ENCODE assay signal across 8 cellular contexts in genomic region chr3:4302747-4303146, GRCh38. TPM values are rescaled to one million over a fixed set of nuclear protein-coding genes. Genes with fewer than 3 reads are reported as not detected.
A peak's percentile ranks its signal among the peaks of the same experiment; 100 is the strongest.
DNase-seq lines count a peak whose midpoint lies in the region; ATAC-seq and TF ChIP-seq lines count a peak whose summit lies in the region.

No MANE protein-coding gene starts in this region.

- intact Hi-C loops in esophagus squamous epithelium (cut with DNase I): no loop called here

- DNase-seq in GM13976 (ENCODE audit: low spot score): peak; percentile 6
- no peak for DNase-seq in SJCRH30
- no peak for DNase-seq in esophagus squamous epithelium (lab: John Stamatoyannopoulos, UW)
- DNase-seq in NCI-H526 treated with DMSO at 0.1 percent for 48 hours (lab: John Stamatoyannopoulos, UW): no peak

- TF ChIP-seq CTCF in GM13976 (IDR thresholded peaks at IDR 0.05; ENCODE audit: borderline replicate concordance, control extremely low read depth, extremely low read depth, insufficient read depth, missing control alignments) (no peak), esophagus squamous epithelium (IDR thresholded peaks at IDR 0.05) (no peak)

- TF ChIP-seq POLR2A in esophagus squamous epithelium (IDR thresholded peaks at IDR 0.05): no peak

- H3K36me3 ChIP-seq in SJCRH30 (0 out of 2 replicates have a peak, but pooled peaks cover 4% of the 10 kb centered on the region), esophagus squamous epithelium (no peaks in the 10 kb centered on the region), rectal smooth muscle tissue (ENCODE audit: control insufficient read depth, insufficient read depth, low read length) (no peaks in the 10 kb centered on the region)

- H3K9me3 ChIP-seq in SJCRH30 (replicated peaks) (no peaks in the 10 kb centered on the region), esophagus squamous epithelium (no peaks in the 10 kb centered on the region)

- peak overlapping the region; percentile 70 for H3K4me3 ChIP-seq in SJCRH30
- H3K4me3 ChIP-seq in esophagus squamous epithelium: peak overlapping the region; percentile 63 to 83 (median 75)
- H3K4me3 ChIP-seq in rectal smooth muscle tissue (ENCODE audit: low read length): peak overlapping the region; percentile 85

- H3K27ac ChIP-seq in SJCRH30 (peak overlapping the region; percentile 90), esophagus squamous epithelium (peak overlapping the region; percentile 92 to 96 (median 94)), rectal smooth muscle tissue (ENCODE audit: low read depth, low read length) (peak overlapping the region; percentile 93)

- WGBS in esophagus squamous epithelium, 2 donors: 65 to 80% methylated on average over 10 to 11 of the region's 11 CpGs

- ATAC-seq in GM21786 (IDR thresholded peaks at IDR 0.05; ENCODE audit: unreplicated experiment) (no peak), HG02970 (IDR thresholded peaks at IDR 0.05; ENCODE audit: low FRiP score, unreplicated experiment) (no peak), GM18520 (IDR thresholded peaks at IDR 0.05; ENCODE audit: unreplicated experiment) (no peak)

- H3K27me3 ChIP-seq in SJCRH30 (no peaks in the 10 kb centered on the region), esophagus squamous epithelium (no peaks in the 10 kb centered on the region), rectal smooth muscle tissue (ENCODE audit: control insufficient read depth, insufficient read depth, low read length) (no peaks in the 10 kb centered on the region)

- in situ Hi-C loops in GM13976 (cut with MboI; ENCODE audit: low sequenced_read_pairs, unreplicated experiment): no loop called here

- H3K4me1 ChIP-seq in SJCRH30: no peaks in the 10 kb centered on the region
- H3K4me1 ChIP-seq in esophagus squamous epithelium: peaks cover 4 to 44% (median 36%) of the 10 kb centered on the region in 3 donors
- H3K4me1 ChIP-seq in rectal smooth muscle tissue (ENCODE audit: control insufficient read depth, insufficient read depth, low read length): peaks cover 22% of the 10 kb centered on the region

- H3K9ac ChIP-seq in rectal smooth muscle tissue (ENCODE audit: low read length): no peak overlapping the region

RNA-seq across cellular contexts. Expression of gene SETMAR, which starts 0.4 kb away (rescaled TPM):
- 22.2 and 27.2 TPM in 2 replicates for total RNA-seq in SJCRH30 (2014; rRNA removed; shearing (Covaris generic))
- total RNA-seq in esophagus squamous epithelium: 10 to 100 TPM; 11.4 to 28.6 (median 16.0) TPM
